ENCODE assay signal across 15 cellular contexts in the genomic region with DNA sequence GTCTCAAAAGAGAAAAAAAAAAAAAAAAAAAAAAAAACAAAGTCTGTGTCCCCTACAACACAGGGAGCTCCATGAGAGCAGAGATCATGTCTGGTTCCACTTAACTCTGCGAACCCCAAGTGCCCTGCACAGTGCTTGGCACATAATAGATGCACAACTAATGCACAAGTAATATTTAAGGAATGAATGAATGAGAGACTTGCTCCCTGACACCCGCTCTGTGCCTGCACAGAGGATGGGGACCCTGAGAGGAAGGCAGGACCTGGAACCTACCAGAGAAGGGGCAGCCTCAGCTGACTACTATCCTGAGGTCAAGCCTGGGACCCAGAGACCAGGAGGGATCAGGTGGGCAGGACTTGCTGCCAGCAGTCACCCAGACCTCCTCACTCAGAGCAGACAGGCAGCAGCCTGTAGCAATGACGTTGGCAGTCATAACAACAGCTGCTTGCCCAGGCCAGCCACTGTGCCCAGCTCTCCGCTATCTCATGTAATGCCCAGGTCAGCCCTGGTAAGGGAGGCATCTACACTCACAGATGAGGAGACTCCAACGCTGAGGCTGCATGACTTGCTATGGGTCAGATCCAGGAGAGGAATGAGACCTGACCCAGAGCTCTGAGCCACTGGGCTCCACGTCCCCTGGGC.
"Had no signal": no experiment of that assay in that cellular context is flagged by ENCODE, and none has a peak within 500 bp of the region (broad histone marks: within the 10 kb centered on the region; RNA-seq: fewer than 3 reads in every experiment).

No MANE protein-coding gene starts in this region.

- FAIRE-seq: endothelial cell of umbilical vein had no signal

- H3K27ac ChIP-seq: esophagus squamous epithelium, right atrium auricular region, skin epidermis, stomach, upper lobe of right lung, WERI-Rb-1 had no signal

- H3K4me3 ChIP-seq: esophagus squamous epithelium, mucosa of descending colon, right atrium auricular region, skin epidermis, stomach, upper lobe of right lung had no signal

- H3K36me3 ChIP-seq: right atrium auricular region, WERI-Rb-1 had no signal

- H3K27me3 ChIP-seq: right atrium auricular region, upper lobe of right lung had no signal

- ATAC-seq: mucosa of descending colon; naive thymus-derived CD8-positive, alpha-beta T cell; upper lobe of right lung had no signal

- H3K9me3 ChIP-seq: esophagus squamous epithelium, mucosa of descending colon, right atrium auricular region, stomach, upper lobe of right lung had no signal

- H3K4me1 ChIP-seq: esophagus squamous epithelium, right atrium auricular region, stomach, upper lobe of right lung had no signal

- DNase-seq: activated CD4-positive, alpha-beta T cell treated with anti-CD3 and anti-CD28 coated beads, Interleukin-2, amount 50 U/mL, for 48 hours; dermis blood vessel endothelial cell; effector memory CD4-positive, alpha-beta T cell; esophagus squamous epithelium; mesenchymal stem cell; mucosa of descending colon; naive thymus-derived CD8-positive, alpha-beta T cell; nucleus accumbens; stimulated activated CD4-positive, alpha-beta T cell treated with anti-CD3 and anti-CD28 coated beads, Interleukin-4, amount 100 ng/mL, for 1 hour; stomach; upper lobe of right lung; WERI-Rb-1 had no signal
